ENCODE assay signal across 8 cellular contexts in genomic region chr1:208244584-208244916, GRCh38. TPM values are rescaled to one million over a fixed set of nuclear protein-coding genes. Genes with fewer than 3 reads are reported as not detected.
A peak's percentile ranks its signal among the peaks of the same experiment; 100 is the strongest.
DNase-seq lines count a peak whose midpoint lies in the region; ATAC-seq and TF ChIP-seq lines count a peak whose summit lies in the region.

No MANE protein-coding gene starts in this region.

- WGBS in testis, 2 donors = 7% methylated on average over 11 of the region's 11 CpGs

- H3K27me3 Mint-ChIP-seq in activated naive CD4-positive, alpha-beta T cell treated with anti-CD3 and anti-CD28 coated beads for 36 hours (ENCODE audit: low read depth) = peaks cover 29% of the 10 kb centered on the region
- H3K27me3 Mint-ChIP-seq in activated naive CD8-positive, alpha-beta T cell treated with anti-CD3 and anti-CD28 coated beads for 36 hours = peaks cover 20% of the 10 kb centered on the region

- no peaks in the 10 kb centered on the region for H3K36me3 Mint-ChIP-seq in activated naive CD4-positive, alpha-beta T cell treated with anti-CD3 and anti-CD28 coated beads for 36 hours (ENCODE audit: low read depth)
- H3K36me3 Mint-ChIP-seq in activated naive CD8-positive, alpha-beta T cell treated with anti-CD3 and anti-CD28 coated beads for 36 hours = no peaks in the 10 kb centered on the region

- peak overlapping the region; percentile 70 for H3K4me3 Mint-ChIP-seq in activated naive CD4-positive, alpha-beta T cell treated with anti-CD3 and anti-CD28 coated beads for 36 hours
- H3K4me3 Mint-ChIP-seq in activated naive CD8-positive, alpha-beta T cell treated with anti-CD3 and anti-CD28 coated beads for 36 hours = peak overlapping the region; percentile 73

- peaks cover 10% of the 10 kb centered on the region for H3K4me1 Mint-ChIP-seq in activated naive CD4-positive, alpha-beta T cell treated with anti-CD3 and anti-CD28 coated beads for 36 hours (ENCODE audit: low read depth)
- H3K4me1 Mint-ChIP-seq in activated naive CD8-positive, alpha-beta T cell treated with anti-CD3 and anti-CD28 coated beads for 36 hours = peaks cover 12% of the 10 kb centered on the region

- intact Hi-C loops in activated naive CD4-positive, alpha-beta T cell treated with anti-CD3 and anti-CD28 coated beads for 36 hours (cut with micrococcal nuclease) = loop anchor here (2.0 to 10.0 kb wide), 2 partner anchors 158 to 1320 kb away; no protein-coding TSS in a partner anchor
- intact Hi-C loops in testis (cut with DNase I; ENCODE audit: low total_unique reads) = loop anchor here (10.0 kb wide), 2 partner anchors 110 to 220 kb away; no protein-coding TSS in a partner anchor

- H3K4me1 ChIP-seq in testis = peaks cover 12% of the 10 kb centered on the region

- DNase-seq in activated naive CD4-positive, alpha-beta T cell treated with anti-CD3 and anti-CD28 coated beads for 36 hours = no peak
- DNase-seq in activated naive CD4-positive, alpha-beta T cell treated with anti-CD3 and anti-CD28 coated beads, Interleukin-2, amount 50 U/mL, for 16 hours = no peak
- no peak for DNase-seq in activated naive CD8-positive, alpha-beta T cell treated with anti-CD3 and anti-CD28 coated beads for 36 hours
- DNase-seq in left lobe of liver (ENCODE audit: low spot score) (no peak), testis (no peak), NAMALWA (ENCODE audit: low spot score) (no peak)
- DNase-seq in activated CD8-positive, alpha-beta memory T cell treated with anti-CD3 and anti-CD28 coated beads for 24 hours = no peak

- peak; percentile 0 for ATAC-seq in left lobe of liver
- ATAC-seq in GM19452 (IDR thresholded peaks at IDR 0.05; ENCODE audit: unreplicated experiment) = no peak

- no peaks in the 10 kb centered on the region for H3K27me3 ChIP-seq in testis

- H3K36me3 ChIP-seq in testis (ENCODE audit: low read depth, missing control alignments) = no peaks in the 10 kb centered on the region

- no peak overlapping the region for H3K27ac Mint-ChIP-seq in activated naive CD4-positive, alpha-beta T cell treated with anti-CD3 and anti-CD28 coated beads for 36 hours
- no peak overlapping the region for H3K27ac Mint-ChIP-seq in activated naive CD8-positive, alpha-beta T cell treated with anti-CD3 and anti-CD28 coated beads for 36 hours

- H3K9me3 ChIP-seq in testis = no peaks in the 10 kb centered on the region

- H3K9me3 Mint-ChIP-seq in activated naive CD4-positive, alpha-beta T cell treated with anti-CD3 and anti-CD28 coated beads for 36 hours = no peaks in the 10 kb centered on the region
- no peaks in the 10 kb centered on the region for H3K9me3 Mint-ChIP-seq in activated naive CD8-positive, alpha-beta T cell treated with anti-CD3 and anti-CD28 coated beads for 36 hours

- no peak for TF ChIP-seq CTCF in testis (IDR thresholded peaks at IDR 0.05)

- peak overlapping the region; percentile 69 to 81 for H3K4me3 ChIP-seq in testis

- CTCF ChIA-PET in activated naive CD4-positive, alpha-beta T cell treated with anti-CD3 and anti-CD28 coated beads for 36 hours (lab: Charles Lee) = interaction anchor here (0.6 to 8.4 kb wide), 20 partner anchors 9 to 1323 kb away, joined by 3 to 72 read pairs (median 4); no protein-coding TSS in a partner anchor

- peak overlapping the region; percentile 42 to 83 for H3K27ac ChIP-seq in testis

- TF ChIP-seq POLR2A in testis (IDR thresholded peaks at IDR 0.05) = no peak

RNA-seq across cellular contexts. Expression of gene PLXNA2, which starts 0.4 kb away (rescaled TPM):
- total RNA-seq in activated naive CD4-positive, alpha-beta T cell treated with anti-CD3 and anti-CD28 coated beads for 36 hours = under 1 TPM; 0.26 to 0.35 TPM
- total RNA-seq in activated naive CD8-positive, alpha-beta T cell treated with anti-CD3 and anti-CD28 coated beads for 36 hours = under 1 TPM in 1 of 2 experiments, not detected in 1; 0.08 TPM
- total RNA-seq in left lobe of liver (9.3 TPM), testis (1 to 10 TPM; 4.1 to 5.5 TPM)
- 4.7 TPM for polyA plus RNA-seq in testis (ENCODE audit: insufficient read depth, low read depth, low replicate concordance)
